1 cellular context compared by ENCODE assay signal in genomic region chr4:108342325-108342986, GRCh38.
TF ChIP-seq lines count a peak whose summit lies in the region.

No MANE protein-coding gene starts in this region.

TF ChIP-seq in H1, 55 proteins besides CTCF, POLR2A, EP300 and RAD21 (continued from another document):
- no peak for TF ChIP-seq RFX5 (IDR thresholded peaks at IDR 0.05; ENCODE audit: borderline replicate concordance, low read depth, low read length)
- TF ChIP-seq BRCA1 (IDR thresholded peaks at IDR 0.05; ENCODE audit: low read depth, low read length), result no peak
